ENCODE assay signal across 24 cellular contexts in the genomic region with DNA sequence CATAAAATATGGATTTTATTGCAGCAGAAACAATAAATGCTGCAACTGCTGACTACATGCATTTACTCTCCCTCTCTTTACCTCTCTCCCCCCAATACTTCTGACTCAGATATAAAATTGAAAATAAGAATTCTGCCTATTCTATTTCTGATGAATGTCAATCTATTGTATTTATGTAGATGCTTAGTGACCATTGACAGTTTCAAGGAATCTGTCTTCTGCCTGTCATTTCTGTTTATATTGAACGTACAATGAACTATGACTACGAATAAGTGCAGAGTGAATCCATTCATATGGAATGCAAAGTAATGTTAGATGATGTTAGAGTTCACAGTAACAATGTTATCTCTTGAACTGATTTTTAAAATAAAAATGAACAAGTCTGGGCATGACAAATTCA. TPM values are rescaled to one million over a fixed set of nuclear protein-coding genes. Genes with fewer than 3 reads are reported as not detected.
DNase-seq lines count a peak whose midpoint lies in the region; TF ChIP-seq lines count a peak whose summit lies in the region.
"Had no signal": no experiment of that assay in that cellular context is flagged by ENCODE, and none has a peak within 500 bp of the region (broad histone marks: within the 10 kb centered on the region; RNA-seq: fewer than 3 reads in every experiment).

No MANE protein-coding gene starts in this region.

- TF ChIP-seq CTCF in A673 (conservative IDR thresholded peaks at IDR 0.05; ENCODE audit: low read depth, low read length), result no peak
- no peak for TF ChIP-seq CTCF in endothelial cell (IDR thresholded peaks at IDR 0.05; ENCODE audit: unreplicated experiment)
- TF ChIP-seq CTCF in neural crest cell (conservative IDR thresholded peaks at IDR 0.05), result no peak
- TF ChIP-seq CTCF in SK-N-SH (IDR thresholded peaks at IDR 0.05), result no peak

- no peak overlapping the region for H3K4me2 ChIP-seq in SK-N-SH
- H3K4me2 ChIP-seq: BLaER1 had no signal

- no peaks in the 10 kb centered on the region for H4K20me1 ChIP-seq in SK-N-SH (ENCODE audit: insufficient read depth)
- H4K20me1 ChIP-seq: BLaER1 had no signal

- H3K79me2 ChIP-seq in SK-N-SH (ENCODE audit: insufficient read depth), result no peaks in the 10 kb centered on the region

- intact Hi-C loops in A673 (cut with micrococcal nuclease; ENCODE audit: unreplicated experiment), result loop anchor here (5.0 to 10.0 kb wide), 3 partner anchors 107 to 829 kb away; no protein-coding TSS in a partner anchor

- CTCF ChIA-PET in A673 (lab: Charles Lee), result interaction anchor here (0.6 to 0.7 kb wide), 2 partner anchors 404 to 666 kb away, joined by 3 read pairs; no protein-coding TSS in a partner anchor
- CTCF ChIA-PET in SK-N-SH (lab: Yijun Ruan, JAX), result interaction anchor here (0.7 kb wide), 1 partner anchor 188 kb away, joined by 3 read pairs; no protein-coding TSS in a partner anchor
- CTCF ChIA-PET in CD8-positive, alpha-beta memory T cell (lab: Charles Lee), result no interaction called here

- no TSS peak for BruUV-seq in A673 (replicated peaks; lab: Mats Ljungman, UMichigan)

- DNase-seq in A673 (ENCODE audit: low spot score) (no peak), endothelial cell (ENCODE audit: low spot score) (no peak), neural crest cell (ENCODE audit: low read depth, low spot score) (no peak), SK-N-SH (no peak), NOMO-1 treated with DMSO at 0.1 percent for 48 hours (lab: John Stamatoyannopoulos, UW; ENCODE audit: unreplicated experiment) (no peak), NCI-H526 treated with DMSO at 0.1 percent for 48 hours (lab: John Stamatoyannopoulos, UW) (no peak)
- DNase-seq in CD8-positive, alpha-beta memory T cell, result no peak
- DNase-seq: activated CD4-positive, alpha-beta T cell treated with anti-CD3 and anti-CD28 coated beads, Interleukin-2, amount 50 U/mL, for 4 hours; activated gamma-delta T cell treated with Interleukin-2 at 50 U/mL for 16 hours; Caco-2; heart right ventricle; KBM-7; left ventricle myocardium inferior; MV-4-11; NCI-H1694; stimulated activated CD4-positive, alpha-beta T cell treated with anti-CD3 and anti-CD28 coated beads, Interleukin-4, amount 100 ng/mL, for 1 hour; stimulated activated naive CD4-positive, alpha-beta T cell; T-helper 9 cell had no signal

- H3K27ac ChIP-seq in A673 (ENCODE audit: low read depth, low read length, poor library complexity, severe bottlenecking) (no peak overlapping the region), HUES6 (ENCODE audit: low read depth, low read length) (no peak overlapping the region), SK-N-SH (ENCODE audit: low read depth in 2 of 2, low read length in 1 of 2) (no peak overlapping the region)
- H3K27ac ChIP-seq in CD8-positive, alpha-beta memory T cell (ENCODE audit: low read depth, low read length), result no peak overlapping the region
- H3K27ac ChIP-seq: BLaER1, heart right ventricle, left ventricle myocardium inferior had no signal

- no peak for TF ChIP-seq RAD21 in SK-N-SH (IDR thresholded peaks at IDR 0.05; ENCODE audit: low read length)

- peak overlapping the region; percentile 74 for H3K27ac Mint-ChIP-seq in endothelial cell (ENCODE audit: unreplicated experiment)
- H3K27ac Mint-ChIP-seq in neural crest cell (ENCODE audit: unreplicated experiment), result no peak overlapping the region
- no peak overlapping the region for H3K27ac Mint-ChIP-seq in CD8-positive, alpha-beta memory T cell
- H3K27ac Mint-ChIP-seq: WTC11 had no signal

- H3K9me3 ChIP-seq in A673 (ENCODE audit: low read depth, low read length, poor library complexity, severe bottlenecking) (no peaks in the 10 kb centered on the region), HUES6 (ENCODE audit: control insufficient read depth, insufficient read depth, low read depth, low read length) (no peaks in the 10 kb centered on the region), SK-N-SH (no peaks in the 10 kb centered on the region; the same call in 1 of the 2 replicates)
- no peaks in the 10 kb centered on the region for H3K9me3 ChIP-seq in CD8-positive, alpha-beta memory T cell (ENCODE audit: low read length)
- H3K9me3 ChIP-seq: BLaER1, Caco-2, heart right ventricle, left ventricle myocardium inferior had no signal

- H3K9me3 Mint-ChIP-seq in endothelial cell (ENCODE audit: unreplicated experiment), result no peaks in the 10 kb centered on the region
- H3K9me3 Mint-ChIP-seq in neural crest cell, result no peaks in the 10 kb centered on the region
- H3K9me3 Mint-ChIP-seq in CD8-positive, alpha-beta memory T cell, result peaks cover 0 to 29% (median 8%) of the 10 kb centered on the region in 5 donors
- H3K9me3 Mint-ChIP-seq: WTC11 had no signal

- no peaks in the 10 kb centered on the region for H3K36me3 ChIP-seq in A673 (ENCODE audit: insufficient read depth, low read length, poor library complexity, severe bottlenecking)
- no peaks in the 10 kb centered on the region for H3K36me3 ChIP-seq in HUES6 (ENCODE audit: control insufficient read depth, insufficient read depth, low read length)
- H3K36me3 ChIP-seq in SK-N-SH (replicated peaks in 1 of 2; ENCODE audit: control insufficient read depth in 1 of 2, insufficient read depth in 2 of 2, low read length in 1 of 2), result no peaks in the 10 kb centered on the region
- no peaks in the 10 kb centered on the region for H3K36me3 ChIP-seq in CD8-positive, alpha-beta memory T cell (ENCODE audit: insufficient read depth, low read length)
- H3K36me3 ChIP-seq: BLaER1, heart right ventricle, left ventricle myocardium inferior had no signal

- POLR2A ChIA-PET in A673 (lab: Charles Lee; ENCODE audit: low non-redundant PET) (no interaction called here), SK-N-SH (lab: Yijun Ruan, JAX) (no interaction called here)
- POLR2A ChIA-PET in CD8-positive, alpha-beta memory T cell (lab: Charles Lee), result no interaction called here

- no peaks in the 10 kb centered on the region for H3K27me3 ChIP-seq in A673 (replicated peaks; ENCODE audit: insufficient read depth, low read depth, low read length, poor library complexity)
- peaks cover 13% of the 10 kb centered on the region for H3K27me3 ChIP-seq in HUES6 (ENCODE audit: control insufficient read depth, insufficient read depth, low read length)
- H3K27me3 ChIP-seq in SK-N-SH (ENCODE audit: insufficient read depth), result peaks cover 9% of the 10 kb centered on the region; the same call in 1 of the 2 replicates
- no peaks in the 10 kb centered on the region for H3K27me3 ChIP-seq in CD8-positive, alpha-beta memory T cell (ENCODE audit: insufficient read depth, low read length, poor library complexity, severe bottlenecking)
- H3K27me3 ChIP-seq: BLaER1 had no signal

- H3F3A ChIP-seq in SK-N-SH (replicated peaks; ENCODE audit: insufficient read depth), result no peaks in the 10 kb centered on the region

- WGBS in SK-N-SH (ENCODE audit: low lambda C conversion rate), result 3% methylated on average over 2 of the region's 2 CpGs

- H3K9me2 ChIP-seq in SK-N-SH, result no peaks in the 10 kb centered on the region

- peaks cover 21% of the 10 kb centered on the region for H3K4me1 Mint-ChIP-seq in endothelial cell (ENCODE audit: unreplicated experiment)
- H3K4me1 Mint-ChIP-seq in neural crest cell, result peaks cover 43% of the 10 kb centered on the region
- H3K4me1 Mint-ChIP-seq in CD8-positive, alpha-beta memory T cell, result no peaks in the 10 kb centered on the region

- H3K4me3 Mint-ChIP-seq in endothelial cell (ENCODE audit: unreplicated experiment), result peak overlapping the region; percentile 76
- H3K4me3 Mint-ChIP-seq in neural crest cell, result peak overlapping the region; percentile 77
- H3K4me3 Mint-ChIP-seq in CD8-positive, alpha-beta memory T cell, result no peak overlapping the region

- H2AFZ ChIP-seq in SK-N-SH (ENCODE audit: low read depth), result no peak overlapping the region

- peaks cover 16% of the 10 kb centered on the region for H3K4me1 ChIP-seq in A673 (ENCODE audit: insufficient read depth, low read length, poor library complexity, severe bottlenecking)
- H3K4me1 ChIP-seq in HUES6 (ENCODE audit: control insufficient read depth, insufficient read depth, low read length), result peaks cover 3% of the 10 kb centered on the region; the same call in 1 of the 2 replicates
- H3K4me1 ChIP-seq in SK-N-SH (ENCODE audit: control insufficient read depth in 1 of 2, insufficient read depth in 2 of 2, low read depth in 1 of 2, low read length in 1 of 2), result no peaks in the 10 kb centered on the region; a peak in 2 of 4 replicates
- H3K4me1 ChIP-seq in CD8-positive, alpha-beta memory T cell (ENCODE audit: insufficient read depth, low read length), result no peaks in the 10 kb centered on the region
- H3K4me1 ChIP-seq: BLaER1, Caco-2 had no signal

- no peaks in the 10 kb centered on the region for H3K27me3 Mint-ChIP-seq in endothelial cell (ENCODE audit: unreplicated experiment)
- no peaks in the 10 kb centered on the region for H3K27me3 Mint-ChIP-seq in neural crest cell (ENCODE audit: low read depth)
- H3K27me3 Mint-ChIP-seq in CD8-positive, alpha-beta memory T cell, result no peaks in the 10 kb centered on the region

- peak overlapping the region; percentile 45 for H3K4me3 ChIP-seq in A673 (ENCODE audit: low read depth, low read length, poor library complexity, severe bottlenecking)
- H3K4me3 ChIP-seq in HUES6 (ENCODE audit: low read depth, low read length), result peak overlapping the region; percentile 58; the same call in 1 of the 2 replicates
- no peak overlapping the region for H3K4me3 ChIP-seq in SK-N-SH (ENCODE audit: low read depth in 2 of 2, low read length in 1 of 2)
- no peak overlapping the region for H3K4me3 ChIP-seq in CD8-positive, alpha-beta memory T cell (ENCODE audit: low read length)
- H3K4me3 ChIP-seq: BLaER1 had no signal

- TF ChIP-seq EP300 in SK-N-SH (IDR thresholded peaks at IDR 0.05; ENCODE audit: borderline replicate concordance in 1 of 2, low read depth in 1 of 2, low read length in 1 of 2), result no peak

- H3K36me3 Mint-ChIP-seq in endothelial cell (ENCODE audit: low read depth, unreplicated experiment) (no peaks in the 10 kb centered on the region), neural crest cell (ENCODE audit: low read depth) (no peaks in the 10 kb centered on the region)
- H3K36me3 Mint-ChIP-seq in CD8-positive, alpha-beta memory T cell, result no peaks in the 10 kb centered on the region
- H3K36me3 Mint-ChIP-seq: WTC11 had no signal

- H3K9ac ChIP-seq in HUES6 (ENCODE audit: low read length), result no peak overlapping the region
- no peak overlapping the region for H3K9ac ChIP-seq in SK-N-SH
- H3K9ac ChIP-seq: BLaER1 had no signal

TF ChIP-seq in SK-N-SH, 30 proteins besides CTCF, POLR2A, EP300 and RAD21 (continues in another document):
- TF ChIP-seq NFIC (IDR thresholded peaks at IDR 0.05; ENCODE audit: borderline replicate concordance), result no peak
- TF ChIP-seq, protein P1, sequence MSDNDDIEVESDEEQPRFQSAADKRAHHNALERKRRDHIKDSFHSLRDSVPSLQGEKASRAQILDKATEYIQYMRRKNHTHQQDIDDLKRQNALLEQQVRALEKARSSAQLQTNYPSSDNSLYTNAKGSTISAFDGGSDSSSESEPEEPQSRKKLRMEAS (IDR thresholded peaks at IDR 0.05; ENCODE audit: low read depth), result no peak
- no peak for TF ChIP-seq RFX5 (IDR thresholded peaks at IDR 0.05; ENCODE audit: low read length)

RNA-seq across cellular contexts. Expression of gene CDH10, which starts 0.9 kb away (rescaled TPM):
- total RNA-seq in A673 (2021), result 1.2 and 1.4 TPM in 2 replicates
- total RNA-seq in endothelial cell (ENCODE audit: unreplicated experiment), result 15.8 TPM
- total RNA-seq in neural crest cell, result 4.8 TPM in 2 replicates
- 0.10 and 0.24 TPM in 2 replicates for polyA plus RNA-seq in SK-N-SH (2012; rRNA removed)
- polyA plus RNA-seq in SK-N-SH (2012; cell fraction: cytosol; rRNA removed), result 0.16 and 0.21 TPM in 2 replicates
- 0.23 and 0.41 TPM in 2 replicates for polyA plus RNA-seq in SK-N-SH (2012; cell fraction: nucleus; rRNA removed)
- not detected for total RNA-seq in CD8-positive, alpha-beta memory T cell
- not detected for polyA plus RNA-seq in CD8-positive, alpha-beta memory T cell
- total RNA-seq: Caco-2, Daoy, endothelial cell of umbilical vein, H1, left ventricle myocardium inferior had no signal
- polyA plus RNA-seq: heart right ventricle had no signal

Comparison
In these comparisons a context has a peak if more than half of its experiments do, and no peak if none do; other contexts are left out.
1. H3K4me3 ChIP-seq: peak in A673 (single experiment) and HUES6 (single experiment); none in SK-N-SH (0 of 2) and CD8-positive, alpha-beta memory T cell (single experiment).
2. H3K4me3 Mint-ChIP-seq: peak in endothelial cell (single experiment) and neural crest cell (single experiment); none in CD8-positive, alpha-beta memory T cell (0 of 7).